ENCODE assay signal across 2 cellular contexts in the genomic region with DNA sequence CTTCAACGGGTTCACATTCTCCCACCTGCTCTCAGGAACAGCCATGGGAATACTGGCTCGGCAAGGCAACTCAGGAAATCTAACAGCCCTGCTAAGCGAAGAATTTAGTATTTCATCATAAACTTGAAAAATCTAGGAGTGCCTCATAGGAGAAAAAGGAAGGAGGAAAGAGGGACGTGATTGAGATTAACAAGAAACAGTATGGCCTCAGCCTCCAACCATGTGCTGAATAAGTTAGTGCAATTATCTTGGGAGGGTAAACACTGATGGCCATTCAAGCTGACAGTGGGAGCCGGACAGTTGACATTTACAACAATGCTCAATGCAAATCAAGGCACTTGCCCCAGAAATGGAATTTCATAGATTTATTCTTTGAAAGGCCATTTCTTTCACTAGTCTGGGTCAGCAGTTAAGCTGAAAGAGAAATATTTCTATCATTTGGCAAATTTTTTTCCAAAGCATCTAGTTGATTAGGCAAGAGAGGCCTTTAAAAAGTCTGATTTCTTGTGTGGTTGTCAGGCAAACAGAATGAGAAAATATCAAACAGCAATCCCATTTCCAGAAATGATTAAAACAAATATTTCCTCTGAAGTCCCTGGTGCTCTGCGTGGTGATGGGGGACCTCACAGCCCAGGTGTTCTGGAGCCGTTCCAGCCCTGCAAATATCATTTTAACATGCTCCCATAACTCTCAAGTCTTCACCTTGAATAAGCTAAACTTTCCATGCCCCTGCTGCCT.
TF ChIP-seq lines count a peak whose summit lies in the region.

No MANE protein-coding gene starts in this region.

TF ChIP-seq in HepG2, 621 proteins besides CTCF, POLR2A, EP300 and RAD21:
- TF ChIP-seq SALL1 (CRISPR knock-in tag; IDR thresholded peaks at IDR 0.05) = 0 out of 2 replicates have a peak, but pooled peaks have one; percentile 42
- TF ChIP-seq MAX (IDR thresholded peaks at IDR 0.05) = peak; percentile 37; the same call in 1 of the 2 replicates
- 0 out of 2 replicates have a peak, but pooled peaks have one; percentile 46 for TF ChIP-seq ZNF292 (CRISPR knock-in tag; IDR thresholded peaks at IDR 0.05; ENCODE audit: borderline replicate concordance, low read depth)
- TF ChIP-seq WIZ (CRISPR knock-in tag; IDR thresholded peaks at IDR 0.05) = no peak
- no peak for TF ChIP-seq FOXP4 (CRISPR knock-in tag; IDR thresholded peaks at IDR 0.05)
- TF ChIP-seq SOX13 (IDR thresholded peaks at IDR 0.05) = no peak
- TF ChIP-seq SOX13 (CRISPR knock-in tag; conservative IDR thresholded peaks at IDR 0.05 in 1 of 2, IDR thresholded peaks at IDR 0.05 in 1 of 2) = peak in 1 of 2 experiments; percentile 37; a peak in 1 of 4 replicates
- 0 out of 2 replicates have a peak, but pooled peaks have one; percentile 26 for TF ChIP-seq ZNF644 (CRISPR knock-in tag; IDR thresholded peaks at IDR 0.05; ENCODE audit: low read depth)
- TF ChIP-seq, protein P1, sequence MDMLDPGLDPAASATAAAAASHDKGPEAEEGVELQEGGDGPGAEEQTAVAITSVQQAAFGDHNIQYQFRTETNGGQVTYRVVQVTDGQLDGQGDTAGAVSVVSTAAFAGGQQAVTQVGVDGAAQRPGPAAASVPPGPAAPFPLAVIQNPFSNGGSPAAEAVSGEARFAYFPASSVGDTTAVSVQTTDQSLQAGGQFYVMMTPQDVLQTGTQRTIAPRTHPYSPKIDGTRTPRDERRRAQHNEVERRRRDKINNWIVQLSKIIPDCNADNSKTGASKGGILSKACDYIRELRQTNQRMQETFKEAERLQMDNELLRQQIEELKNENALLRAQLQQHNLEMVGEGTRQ (IDR thresholded peaks at IDR 0.05; ENCODE audit: low read depth, low read length) = no peak
- TF ChIP-seq, protein P1 (CRISPR knock-in tag; IDR thresholded peaks at IDR 0.05; ENCODE audit: borderline replicate concordance) = no peak
- TF ChIP-seq FOXA1 (IDR thresholded peaks at IDR 0.05) = no peak
- TF ChIP-seq FOXA1 (CRISPR knock-in tag; IDR thresholded peaks at IDR 0.05) = peak; percentile 29; the same call in 1 of the 2 replicates

TF ChIP-seq in neural cell, 6 proteins besides CTCF, POLR2A, EP300 and RAD21 (continued from another document):
- TF ChIP-seq POLR2AphosphoS5 (IDR thresholded peaks at IDR 0.05) = no peak
- no peak for TF ChIP-seq EZH2 (IDR thresholded peaks at IDR 0.05; ENCODE audit: borderline replicate concordance, insufficient read depth, low read length, poor library complexity, severe bottlenecking)
TF ChIP-seq in neural cell: peak in this region for 0.
